ENCODE assay signal across 8 cellular contexts in genomic region chr14:103334644-103335603, GRCh38. TPM values are rescaled to one million over a fixed set of nuclear protein-coding genes. Genes with fewer than 3 reads are reported as not detected.
DNase-seq lines count a peak whose midpoint lies in the region; ATAC-seq and TF ChIP-seq lines count a peak whose summit lies in the region.

No MANE protein-coding gene starts in this region.

- peak overlapping the region; percentile 70 for H3K4me2 ChIP-seq in mammary epithelial cell (ENCODE audit: insufficient read depth, low read depth, low read length)
- peak overlapping the region; percentile 95 for H3K4me2 ChIP-seq in smooth muscle cell

- H4K20me1 ChIP-seq in mammary epithelial cell (ENCODE audit: insufficient read depth, low read length) (peaks cover 4% of the 10 kb centered on the region), smooth muscle cell (ENCODE audit: low read depth) (peaks cover 53% of the 10 kb centered on the region)

- CTCF ChIA-PET in mammary epithelial cell (lab: Charles Lee; ENCODE audit: low non-redundant PET), result no interaction called here

- H3K9ac ChIP-seq in mammary epithelial cell (ENCODE audit: insufficient read depth, low read length) (peak overlapping the region; percentile 98), smooth muscle cell (ENCODE audit: low read depth) (peak overlapping the region; percentile 100)

- H2AFZ ChIP-seq in mammary epithelial cell (ENCODE audit: low read depth, low read length) (peak overlapping the region; percentile 71), smooth muscle cell (ENCODE audit: low read depth) (no peak overlapping the region)

- H3F3A ChIP-seq in smooth muscle cell (ENCODE audit: low read depth), result peaks cover 50% of the 10 kb centered on the region

- peak; percentile 90 for DNase-seq in Daoy (ENCODE audit: low read depth)
- DNase-seq in LHCN-M2 (ENCODE audit: low read depth), result peak; percentile 81
- peak; percentile 48 to 72 (median 62) for DNase-seq in activated CD4-positive, CD25-positive, alpha-beta regulatory T cell (lab: John Stamatoyannopoulos, UW)
- peak; percentile 74 for DNase-seq in mammary epithelial cell
- peak; percentile 76 for DNase-seq in iris pigment epithelial cell (ENCODE audit: low read depth)
- peak; percentile 57 for DNase-seq in smooth muscle cell (lab: John Stamatoyannopoulos, UW; ENCODE audit: unreplicated experiment)
- DNase-seq in HuH-7.5 (ENCODE audit: low spot score), result no peak

- no peak for TF ChIP-seq CTCF in mammary epithelial cell (conservative IDR thresholded peaks at IDR 0.05 in 1 of 2, IDR thresholded peaks at IDR 0.05 in 1 of 2; ENCODE audit: extremely low read depth in 1 of 2, insufficient read depth in 1 of 2, low read depth in 1 of 2, low read length in 2 of 2)
- no peak for TF ChIP-seq CTCF in smooth muscle cell (IDR thresholded peaks at IDR 0.05; ENCODE audit: borderline replicate concordance, insufficient read depth, poor library complexity, severe bottlenecking)

- H3K4me1 ChIP-seq in mammary epithelial cell (ENCODE audit: insufficient read depth, low read length) (peaks cover 19% of the 10 kb centered on the region), smooth muscle cell (ENCODE audit: low read depth) (peaks cover 22% of the 10 kb centered on the region)

- H3K9me3 ChIP-seq in mammary epithelial cell (replicated peaks; ENCODE audit: insufficient read depth, low read length) (no peaks in the 10 kb centered on the region), smooth muscle cell (replicated peaks; ENCODE audit: low read depth) (no peaks in the 10 kb centered on the region)

- peak; percentile 18 for ATAC-seq in GM21717 (IDR thresholded peaks at IDR 0.05; ENCODE audit: unreplicated experiment)

- 4% methylated on average over 34 of the region's 97 CpGs for WGBS in mammary epithelial cell (ENCODE audit: low coverage, missing lambda C conversion rate)
- WGBS in smooth muscle cell (ENCODE audit: low lambda C conversion rate), result 2% methylated on average over 70 of the region's 97 CpGs

- H3K79me2 ChIP-seq in mammary epithelial cell (ENCODE audit: insufficient read depth, low read length) (peaks cover 73% of the 10 kb centered on the region), smooth muscle cell (ENCODE audit: low read depth) (peaks cover 46% of the 10 kb centered on the region)

- no peaks in the 10 kb centered on the region for H3K27me3 ChIP-seq in mammary epithelial cell (ENCODE audit: insufficient read depth, low read length)
- H3K27me3 ChIP-seq in smooth muscle cell (ENCODE audit: low read depth), result no peaks in the 10 kb centered on the region

- BruUV-seq in mammary epithelial cell (replicated peaks; lab: Mats Ljungman, UMichigan), result TSS peak; percentile 28

- H3K27ac ChIP-seq in mammary epithelial cell (ENCODE audit: insufficient read depth, low read depth, low read length) (peak overlapping the region; percentile 94), smooth muscle cell (ENCODE audit: low read depth) (peak overlapping the region; percentile 98)

- dilution Hi-C loops in mammary epithelial cell (cut with HindIII; ENCODE audit: low sequenced_read_pairs), result loop anchor here (5.0 kb wide), 1 partner anchor 142 kb away; no protein-coding TSS in a partner anchor

- H3K4me3 ChIP-seq in mammary epithelial cell (replicated peaks in 1 of 3; ENCODE audit: insufficient read depth in 1 of 3, low read depth in 2 of 3, low read length in 3 of 3), result peak overlapping the region; percentile 77 to 87 (median 83)
- H3K4me3 ChIP-seq in smooth muscle cell, result peak overlapping the region; percentile 99

- H3K36me3 ChIP-seq in mammary epithelial cell (ENCODE audit: insufficient read depth, low read length), result peaks cover 41% of the 10 kb centered on the region
- peaks cover 41% of the 10 kb centered on the region for H3K36me3 ChIP-seq in smooth muscle cell (ENCODE audit: low read depth)

- intact Hi-C loops in mammary epithelial cell (cut with micrococcal nuclease), result loop anchor here (1.0 to 5.0 kb wide), 3 partner anchors 20 to 132 kb away; no protein-coding TSS in a partner anchor

- in situ Hi-C loops in mammary epithelial cell (cut with MboI; ENCODE audit: low sequenced_read_pairs in 2 of 2), result no loop called here

RNA-seq across cellular contexts. Expression of gene EIF5, which starts 0.9 kb away (rescaled TPM):
- 161 and 306 TPM in 2 replicates for total RNA-seq in Daoy (2014; rRNA removed; shearing (Covaris generic))
- total RNA-seq in LHCN-M2 (2014; rRNA removed) (160 and 224 TPM in 2 replicates), mammary epithelial cell (100 to 1,000 TPM; 142 to 333 TPM), smooth muscle cell (233 and 278 TPM in 2 replicates)
- polyA plus RNA-seq in LHCN-M2 (2012), result 168 TPM
- polyA plus RNA-seq in mammary epithelial cell (337 TPM), smooth muscle cell (290 and 357 TPM in 2 replicates)
- 310 TPM for polyA minus RNA-seq in mammary epithelial cell

RNA-seq across cellular contexts. Expression of gene MARK3, which starts 50.3 kb away (rescaled TPM):
- 61.6 and 64.8 TPM in 2 replicates for total RNA-seq in Daoy (2014; rRNA removed; shearing (Covaris generic))
- 60.1 and 61.1 TPM in 2 replicates for total RNA-seq in LHCN-M2 (2014; rRNA removed)
- 29.4 TPM for polyA plus RNA-seq in LHCN-M2 (2012)
- total RNA-seq in mammary epithelial cell, result 100 to 1,000 TPM in 1 of 2 donors, 10 to 100 TPM in 1; 85.7 to 175 TPM
- polyA plus RNA-seq in mammary epithelial cell, result 87.2 TPM
- polyA minus RNA-seq in mammary epithelial cell, result 171 TPM
- 63.2 and 71.3 TPM in 2 replicates for total RNA-seq in smooth muscle cell
- 68.4 and 69.0 TPM in 2 replicates for polyA plus RNA-seq in smooth muscle cell
